ENCODE assay signal across 11 cellular contexts in genomic region chr15:67119238-67119846, GRCh38. TPM values are rescaled to one million over a fixed set of nuclear protein-coding genes. Genes with fewer than 3 reads are reported as not detected.
DNase-seq lines count a peak whose midpoint lies in the region; ATAC-seq lines count a peak whose summit lies in the region.
"Had no signal": no experiment of that assay in that cellular context is flagged by ENCODE, and none has a peak within 500 bp of the region (broad histone marks: within the 10 kb centered on the region; RNA-seq: fewer than 3 reads in every experiment).

No MANE protein-coding gene starts in this region.

- H3K4me3 ChIP-seq in CD8-positive, alpha-beta memory T cell (ENCODE audit: low read length), result no peak overlapping the region
- no peak overlapping the region for H3K4me3 ChIP-seq in esophagus (ENCODE audit: low read depth in 1 of 2, low read length in 2 of 2)
- H3K4me3 ChIP-seq in skeletal muscle tissue (ENCODE audit: low read length in 3 of 3), result no peak overlapping the region

- H3K9ac ChIP-seq in skeletal muscle tissue (ENCODE audit: low read depth in 1 of 3, low read length in 3 of 3), result peak overlapping the region in 1 of 3 donors; percentile 33

- DNase-seq in CD8-positive, alpha-beta memory T cell, result no peak
- DNase-seq in T-helper 17 cell (no peak), NCI-H345 (lab: John Stamatoyannopoulos, UW) (no peak), NCI-H1048 (lab: John Stamatoyannopoulos, UW) (no peak), H4 (ENCODE audit: low spot score) (no peak)
- DNase-seq: EL, NCI-H524 treated with DMSO at 0.1 percent for 48 hours, SK-N-SH had no signal

- peaks cover 0 to 16% (median 13%) of the 10 kb centered on the region in 3 donors for H3K36me3 Mint-ChIP-seq in CD8-positive, alpha-beta memory T cell
- peaks cover 4% of the 10 kb centered on the region for H3K36me3 Mint-ChIP-seq in T-helper 17 cell (ENCODE audit: low read depth)

- H3K27ac Mint-ChIP-seq in CD8-positive, alpha-beta memory T cell, result peak overlapping the region; percentile 89 to 100 (median 98)
- H3K27ac Mint-ChIP-seq in T-helper 17 cell, result peak overlapping the region; percentile 90

- POLR2A ChIA-PET in CD8-positive, alpha-beta memory T cell (lab: Charles Lee), result interaction anchor here (4.5 kb wide), 1 partner anchor 17 kb away, joined by 25 read pairs; no protein-coding TSS in a partner anchor

- no peak for ATAC-seq in T-helper 17 cell
- ATAC-seq in HG02938 (IDR thresholded peaks at IDR 0.05; ENCODE audit: unreplicated experiment), result no peak

- WGBS in esophagus, 2 donors, result 92 to 98% methylated on average over 6 of the region's 6 CpGs

- H3K27me3 Mint-ChIP-seq in CD8-positive, alpha-beta memory T cell, result peaks cover 0 to 2% of the 10 kb centered on the region in 2 donors
- no peaks in the 10 kb centered on the region for H3K27me3 Mint-ChIP-seq in T-helper 17 cell

- peaks cover 89 to 98% (median 94%) of the 10 kb centered on the region in 3 donors for H3K4me1 Mint-ChIP-seq in CD8-positive, alpha-beta memory T cell
- peaks cover 78% of the 10 kb centered on the region for H3K4me1 Mint-ChIP-seq in T-helper 17 cell

- H3K27me3 ChIP-seq in CD8-positive, alpha-beta memory T cell (ENCODE audit: insufficient read depth, low read length, poor library complexity, severe bottlenecking), result no peaks in the 10 kb centered on the region
- H3K27me3 ChIP-seq in esophagus (ENCODE audit: control insufficient read depth in 1 of 2, insufficient read depth in 2 of 2, low read length in 2 of 2) (no peaks in the 10 kb centered on the region), skeletal muscle tissue (ENCODE audit: control insufficient read depth in 3 of 3, insufficient read depth in 3 of 3, low read length in 3 of 3) (no peaks in the 10 kb centered on the region)

- peaks cover 80% of the 10 kb centered on the region for H3K4me1 ChIP-seq in CD8-positive, alpha-beta memory T cell (ENCODE audit: insufficient read depth, low read length)
- H3K4me1 ChIP-seq in esophagus (ENCODE audit: control insufficient read depth in 2 of 2, insufficient read depth in 2 of 2, low read length in 1 of 2), result peaks cover 5 to 37% of the 10 kb centered on the region in 2 donors
- H3K4me1 ChIP-seq in skeletal muscle tissue (ENCODE audit: control insufficient read depth in 3 of 3, insufficient read depth in 3 of 3, low read length in 3 of 3), result peaks cover 73 to 90% (median 86%) of the 10 kb centered on the region in 3 donors

- no peaks in the 10 kb centered on the region for H3K9me3 Mint-ChIP-seq in CD8-positive, alpha-beta memory T cell

- no peak overlapping the region for H3K27ac ChIP-seq in CD8-positive, alpha-beta memory T cell (ENCODE audit: low read depth, low read length)
- H3K27ac ChIP-seq in esophagus (ENCODE audit: low read depth in 2 of 2, low read length in 1 of 2) (peak overlapping the region; percentile 67 to 98), skeletal muscle tissue (ENCODE audit: low read depth, low read length) (peak overlapping the region; percentile 85)

- H3K36me3 ChIP-seq in CD8-positive, alpha-beta memory T cell (ENCODE audit: insufficient read depth, low read length), result no peaks in the 10 kb centered on the region
- no peaks in the 10 kb centered on the region for H3K36me3 ChIP-seq in esophagus (ENCODE audit: control insufficient read depth in 2 of 2, insufficient read depth in 2 of 2, low read length in 1 of 2)
- no peaks in the 10 kb centered on the region for H3K36me3 ChIP-seq in skeletal muscle tissue (ENCODE audit: control insufficient read depth in 3 of 3, insufficient read depth in 3 of 3, low read length in 3 of 3)

- peak overlapping the region; percentile 32 to 74 (median 59) for H3K4me3 Mint-ChIP-seq in CD8-positive, alpha-beta memory T cell
- H3K4me3 Mint-ChIP-seq in T-helper 17 cell, result peak overlapping the region; percentile 62

- CTCF ChIA-PET in CD8-positive, alpha-beta memory T cell (lab: Charles Lee), result interaction anchor here (1.0 to 1.9 kb wide), 6 partner anchors 15 to 120 kb away, joined by 3 to 7 read pairs (median 4); no protein-coding TSS in a partner anchor

- H3K9me3 ChIP-seq in CD8-positive, alpha-beta memory T cell (ENCODE audit: low read length), result no peaks in the 10 kb centered on the region
- H3K9me3 ChIP-seq in T-helper 17 cell (ENCODE audit: control insufficient read depth, low read length, poor library complexity, severe bottlenecking) (no peaks in the 10 kb centered on the region), esophagus (ENCODE audit: control insufficient read depth in 2 of 2, insufficient read depth in 1 of 2, low read depth in 1 of 2, low read length in 1 of 2) (no peaks in the 10 kb centered on the region), skeletal muscle tissue (ENCODE audit: control insufficient read depth in 3 of 3, low read length in 3 of 3) (no peaks in the 10 kb centered on the region)
- H3K9me3 ChIP-seq: SK-N-SH had no signal

RNA-seq across cellular contexts. Expression of gene SMAD3, which starts 53.9 kb away (rescaled TPM):
- total RNA-seq in CD8-positive, alpha-beta memory T cell, result 10 to 100 TPM; 30.2 to 34.2 TPM
- 31.7 TPM for polyA plus RNA-seq in CD8-positive, alpha-beta memory T cell
- 10 to 100 TPM; 79.8 to 82.9 TPM for total RNA-seq in T-helper 17 cell
- polyA plus RNA-seq in esophagus, result 10 to 100 TPM; 24.8 to 51.5 TPM
- total RNA-seq in skeletal muscle tissue, result 17.2 TPM
- total RNA-seq in H4 (2014; rRNA removed; shearing (Covaris generic)), result 31.6 and 38.5 TPM in 2 replicates
